In genomic region chr4:139386421-139386820, GRCh38 we compare ENCODE assay signal across 8 cellular contexts.
"Had no signal": no experiment of that assay in that cellular context is flagged by ENCODE, and none has a peak within 500 bp of the region (broad histone marks: within the 10 kb centered on the region; RNA-seq: fewer than 3 reads in every experiment).

No MANE protein-coding gene starts in this region.

- H3K27ac Mint-ChIP-seq: IgD-negative memory B cell had no signal

- H2AFZ ChIP-seq: GM23248 had no signal

- H3K9me3 ChIP-seq: HAP-1 had no signal

- DNase-seq: GM23248, GOT3, H7, KG1 had no signal

- H3K27me3 Mint-ChIP-seq: IgD-negative memory B cell had no signal

- H3K4me3 Mint-ChIP-seq: IgD-negative memory B cell had no signal

- FAIRE-seq: HTR-8/SVneo had no signal

- H3K9me3 Mint-ChIP-seq: IgD-negative memory B cell had no signal

- ATAC-seq: HCT116 had no signal

- H3K27ac ChIP-seq: GM23248 had no signal

- H3K4me3 ChIP-seq: GM23248, HAP-1 had no signal

- H3K9ac ChIP-seq: GM23248 had no signal
